Comparison of ENCODE assay signal across 8 cellular contexts in the genomic region with DNA sequence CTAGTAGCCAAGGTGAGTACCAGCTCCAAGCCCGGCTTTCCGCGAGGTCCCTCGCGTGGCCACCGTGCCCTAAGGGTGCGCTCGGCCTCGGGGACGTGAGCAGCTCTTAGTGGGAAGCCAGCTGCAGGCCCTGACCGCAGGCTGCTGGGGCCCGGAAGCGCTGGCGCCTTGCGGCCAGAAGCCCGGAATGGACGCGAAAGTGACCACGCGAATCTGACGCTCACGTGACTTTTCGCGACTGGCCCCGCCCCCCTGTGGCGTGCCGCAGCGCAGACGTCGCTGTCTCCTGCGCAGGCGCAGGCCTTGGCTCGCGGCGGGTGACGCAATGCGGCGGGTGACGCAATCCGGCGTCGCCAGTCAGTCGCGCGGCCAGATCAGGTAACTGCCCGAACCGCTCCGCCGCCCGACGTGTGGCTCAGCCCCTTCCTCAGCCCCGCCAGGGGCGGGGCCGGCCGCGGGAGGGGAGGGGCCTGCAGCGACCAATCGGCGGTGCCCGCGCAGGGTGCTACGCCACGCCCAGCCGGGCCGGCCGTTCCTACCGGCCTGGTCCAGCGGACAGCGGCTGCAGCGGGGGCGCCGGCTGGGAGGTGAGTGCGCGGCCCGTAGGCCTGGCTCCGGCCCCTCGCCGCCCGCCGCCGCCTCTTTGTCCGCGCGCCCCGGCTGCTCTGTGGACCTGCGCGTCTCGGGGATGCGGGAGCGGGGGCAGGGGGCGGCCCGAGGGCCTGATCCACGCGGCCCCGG.
DNase-seq lines count a peak whose midpoint lies in the region; ATAC-seq and FAIRE-seq lines count a peak whose summit lies in the region.

A gene (plus strand): TSS at position 532 of the 741 bp plus-strand sequence. CDS start 2,202 bp downstream, outside the sequence.

- peak within 1 kb of the TSS; percentile 88 for H3K27ac ChIP-seq in effector memory CD4-positive, alpha-beta T cell (ENCODE audit: insufficient read depth, low read length, poor library complexity, severe bottlenecking)

- peaks cover 33% of the 10 kb centered on the region for H3K4me1 Mint-ChIP-seq in memory B cell

- peaks cover 9% of the 10 kb centered on the region for H3K36me3 Mint-ChIP-seq in memory B cell

- H3K9me3 Mint-ChIP-seq in memory B cell, result no peaks in the 10 kb centered on the region

- H3K36me3 ChIP-seq in effector memory CD4-positive, alpha-beta T cell (ENCODE audit: control insufficient read depth, insufficient read depth, low read length), result no peaks in the 10 kb centered on the region

- peak; percentile 88 for FAIRE-seq in HTR-8/SVneo (lab: Jason Lieb, UNC)

- ATAC-seq in GM21381 (IDR thresholded peaks at IDR 0.05; ENCODE audit: unreplicated experiment), result peak; percentile 65
- peak; percentile 69 for ATAC-seq in memory B cell (ENCODE audit: low read depth)

- no peaks in the 10 kb centered on the region for H3K27me3 ChIP-seq in effector memory CD4-positive, alpha-beta T cell (replicated peaks; ENCODE audit: control insufficient read depth, insufficient read depth, low read length, poor library complexity, severe bottlenecking)

- H3K4me3 ChIP-seq in effector memory CD4-positive, alpha-beta T cell (ENCODE audit: insufficient read depth, low read depth, low read length, poor library complexity, severe bottlenecking), result peak within 1 kb of the TSS; percentile 87

- peak; percentile 97 for DNase-seq in COR-L47 (lab: John Stamatoyannopoulos, UW)
- peak; percentile 91 for DNase-seq in HTR-8/SVneo (ENCODE audit: insufficient read length, low spot score)
- peak; percentile 97 for DNase-seq in NOMO-1 treated with DMSO at 0.1 percent for 48 hours (lab: John Stamatoyannopoulos, UW; ENCODE audit: unreplicated experiment)
- DNase-seq in activated CD8-positive, alpha-beta memory T cell treated with anti-CD3 and anti-CD28 coated beads for 4 hours (ENCODE audit: low read depth in 2 of 2), result peak; percentile 96 to 98
- peak; percentile 97 to 98 (median 97) for DNase-seq in effector memory CD4-positive, alpha-beta T cell
- peak; percentile 98 to 99 for DNase-seq in memory B cell (ENCODE audit: low spot score in 2 of 2)
- DNase-seq in stimulated activated CD8-positive, alpha-beta memory T cell treated with anti-CD3 and anti-CD28 coated beads, Interleukin-12 subunit alpha, Interleukin-12 subunit beta, amount 100 ng/mL, for 1 hour (ENCODE audit: low read depth), result peak; percentile 97

- H3K27me3 Mint-ChIP-seq in memory B cell, result no peaks in the 10 kb centered on the region

- peaks cover 21% of the 10 kb centered on the region for H3K4me1 ChIP-seq in effector memory CD4-positive, alpha-beta T cell (ENCODE audit: control insufficient read depth, insufficient read depth, low read length, poor library complexity, severe bottlenecking)

- no peaks in the 10 kb centered on the region for H3K9me3 ChIP-seq in effector memory CD4-positive, alpha-beta T cell (ENCODE audit: control insufficient read depth, low read length)

- H3K27ac Mint-ChIP-seq in memory B cell, result peak within 1 kb of the TSS; percentile 91

- peak within 1 kb of the TSS; percentile 92 for H3K4me3 Mint-ChIP-seq in memory B cell

Comparison
In these comparisons a context has a peak if more than half of its experiments do, and no peak if none do; other contexts are left out.
1. Peak in every context shown above with its lines: DNase-seq, ATAC-seq, H3K4me3 ChIP-seq and H3K27ac ChIP-seq.